25 cellular contexts compared by ENCODE assay signal in the genomic region with DNA sequence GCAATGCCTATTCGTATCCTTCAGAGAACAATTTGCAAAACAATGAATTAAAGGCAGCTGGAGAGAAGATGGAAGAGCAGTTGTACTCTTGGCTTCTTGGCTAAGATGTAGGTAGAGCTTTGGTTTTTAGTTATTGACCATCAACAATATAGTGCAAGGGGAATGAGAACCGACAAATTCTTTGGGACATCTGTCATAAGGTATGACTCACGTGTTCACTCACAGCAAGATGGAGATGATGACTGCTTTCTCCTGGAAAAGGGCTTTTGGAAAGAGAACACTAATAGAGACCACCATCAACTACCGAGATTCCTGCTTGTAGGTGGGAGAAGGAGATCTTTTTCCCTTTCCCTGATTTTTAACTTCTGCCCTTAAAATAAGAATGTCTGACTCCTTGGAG.
A peak's percentile ranks its signal among the peaks of the same experiment; 100 is the strongest.
DNase-seq lines count a peak whose midpoint lies in the region; ATAC-seq, FAIRE-seq and TF ChIP-seq lines count a peak whose summit lies in the region.
"Had no signal": no experiment of that assay in that cellular context is flagged by ENCODE, and none has a peak within 500 bp of the region (broad histone marks: within the 10 kb centered on the region; RNA-seq: fewer than 3 reads in every experiment).

No MANE protein-coding gene starts in this region.

- H3K4me1 ChIP-seq in astrocyte (ENCODE audit: insufficient read depth, low read length): peaks cover 6% of the 10 kb centered on the region
- H3K4me1 ChIP-seq in osteoblast (ENCODE audit: insufficient read depth, low read length): peaks cover 3% of the 10 kb centered on the region
- H3K4me1 ChIP-seq: HAP-1 had no signal

- no peak for ATAC-seq in HG03432 (IDR thresholded peaks at IDR 0.05; ENCODE audit: unreplicated experiment)
- ATAC-seq: T-helper 17 cell had no signal

- H3K36me3 ChIP-seq in astrocyte (ENCODE audit: insufficient read depth, low read length): no peaks in the 10 kb centered on the region
- no peaks in the 10 kb centered on the region for H3K36me3 ChIP-seq in osteoblast (ENCODE audit: insufficient read depth, low read length)
- H3K36me3 ChIP-seq: HAP-1 had no signal

- no peak overlapping the region for H2AFZ ChIP-seq in astrocyte (ENCODE audit: low read depth, low read length)
- no peak overlapping the region for H2AFZ ChIP-seq in osteoblast (ENCODE audit: low read length)

- FAIRE-seq in RCC 7860 (lab: Jason Lieb, UNC): no peak
- FAIRE-seq in astrocyte (lab: Jason Lieb, UNC): no peak
- FAIRE-seq in urothelium cell line (lab: Jason Lieb, UNC): no peak

- DNase-seq in ELR (ENCODE audit: low read depth): peak; percentile 66
- peak; percentile 24 for DNase-seq in RCC 7860 (ENCODE audit: low spot score)
- DNase-seq in astrocyte (ENCODE audit: low read depth): peak; percentile 18
- DNase-seq in urothelium cell line (ENCODE audit: low spot score): peak; percentile 44
- DNase-seq in osteoblast (ENCODE audit: insufficient read length, low spot score, missing footprints): no peak
- no peak for DNase-seq in C1 segment of cervical spinal cord (lab: John Stamatoyannopoulos, UW)
- DNase-seq: Calu3, DMS79 treated with DMSO at 0.1 percent for 48 hours, GOT3, HFFc6, NCI-H1092 treated with DMSO at 0.1 percent for 48 hours, NCI-H1436 treated with DMSO at 0.1 percent for 48 hours, NCI-H187 treated with DMSO at 0.1 percent for 48 hours, NCI-H2171 treated with DMSO at 0.1 percent for 48 hours, NCI-H345, NCI-H510A treated with DMSO at 0.1 percent for 48 hours, NCI-H774, RPMI8226, SHP77 treated with DMSO at 0.1 percent for 48 hours, SK-N-SH, T-helper 17 cell had no signal

- no peak for TF ChIP-seq CTCF in astrocyte (IDR thresholded peaks at IDR 0.05; ENCODE audit: insufficient read depth, low read depth, low read length)
- no peak for TF ChIP-seq CTCF in osteoblast (IDR thresholded peaks at IDR 0.05; ENCODE audit: extremely low read depth, low read depth, low read length)

- peaks cover 3% of the 10 kb centered on the region for H3K27me3 Mint-ChIP-seq in astrocyte (ENCODE audit: low read depth, unreplicated experiment)
- H3K27me3 Mint-ChIP-seq: B cell had no signal

- H4K20me1 ChIP-seq in astrocyte (ENCODE audit: insufficient read depth, low read length) (no peaks in the 10 kb centered on the region), osteoblast (ENCODE audit: insufficient read depth, low read length) (no peaks in the 10 kb centered on the region)

- H3K4me2 ChIP-seq in astrocyte (ENCODE audit: low read length): peak overlapping the region; percentile 12
- H3K4me2 ChIP-seq in osteoblast (ENCODE audit: insufficient read depth, low read length): no peak overlapping the region
- H3K4me2 ChIP-seq: SK-N-SH had no signal

- H3K9ac ChIP-seq in astrocyte (ENCODE audit: low read length): no peak overlapping the region
- H3K9ac ChIP-seq: SK-N-SH had no signal

- H3K79me2 ChIP-seq in astrocyte (ENCODE audit: insufficient read depth, low read length) (no peaks in the 10 kb centered on the region), osteoblast (ENCODE audit: insufficient read depth, low read length) (no peaks in the 10 kb centered on the region)

- H3K4me3 ChIP-seq in astrocyte (ENCODE audit: insufficient read depth, low read depth, low read length) (no peak overlapping the region), osteoblast (ENCODE audit: insufficient read depth, low read length) (no peak overlapping the region)
- H3K4me3 ChIP-seq: HAP-1 had no signal

- peaks cover 18% of the 10 kb centered on the region for H3K4me1 Mint-ChIP-seq in astrocyte (ENCODE audit: low read depth, unreplicated experiment)
- H3K4me1 Mint-ChIP-seq: B cell, CD14-positive monocyte, T-helper 17 cell had no signal

- H3K9me3 Mint-ChIP-seq in astrocyte (ENCODE audit: unreplicated experiment): peaks cover 3% of the 10 kb centered on the region

- H3K4me3 Mint-ChIP-seq in astrocyte (ENCODE audit: unreplicated experiment): no peak overlapping the region
- H3K4me3 Mint-ChIP-seq: B cell, CD14-positive monocyte, HFFc6, T-helper 17 cell had no signal

- no peaks in the 10 kb centered on the region for H3K9me3 ChIP-seq in astrocyte (ENCODE audit: insufficient read depth, low read depth, low read length)
- H3K9me3 ChIP-seq in osteoblast (ENCODE audit: low read depth, low read length): no peaks in the 10 kb centered on the region
- H3K9me3 ChIP-seq: SK-N-SH had no signal

- peaks cover 2% of the 10 kb centered on the region for H3K36me3 Mint-ChIP-seq in astrocyte (ENCODE audit: low read depth, unreplicated experiment)
- H3K36me3 Mint-ChIP-seq: CD14-positive monocyte had no signal

- H3K27ac ChIP-seq in astrocyte (ENCODE audit: low read depth, low read length) (no peak overlapping the region), osteoblast (ENCODE audit: low read depth, low read length) (no peak overlapping the region)

- no peak overlapping the region for H3K27ac Mint-ChIP-seq in astrocyte (ENCODE audit: unreplicated experiment)
- H3K27ac Mint-ChIP-seq: B cell, CD14-positive monocyte, HFFc6, T-helper 17 cell had no signal

- H3K27me3 ChIP-seq in astrocyte (ENCODE audit: insufficient read depth, low read length) (no peaks in the 10 kb centered on the region), osteoblast (ENCODE audit: insufficient read depth, low read length) (no peaks in the 10 kb centered on the region)

Comparison
In these comparisons a context has a peak if more than half of its experiments do, and no peak if none do; other contexts are left out.
1. DNase-seq: peak in ELR (single experiment), RCC 7860 (single experiment), astrocyte (single experiment) and urothelium cell line (single experiment); none in osteoblast (single experiment) and C1 segment of cervical spinal cord (0 of 14).